In the genomic region with DNA sequence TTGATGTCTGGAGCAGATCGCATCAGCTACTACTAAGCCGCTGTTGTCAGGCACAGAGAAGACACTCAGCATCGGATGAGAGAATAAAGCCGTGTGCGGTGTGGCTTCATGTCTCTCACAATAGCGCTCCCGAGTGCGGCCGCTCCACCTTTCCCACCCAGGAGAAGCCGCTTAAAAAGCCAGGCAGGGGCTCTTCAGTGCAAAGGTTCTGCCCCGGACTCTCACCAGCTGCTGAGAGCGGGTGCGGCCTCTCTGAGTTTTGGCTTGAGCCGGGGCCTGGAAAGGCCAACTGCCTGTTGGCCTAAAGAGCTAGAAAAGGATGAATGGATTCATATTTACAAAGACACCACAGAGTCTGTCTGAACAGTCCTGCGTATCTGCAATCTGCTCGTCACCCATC, we compare ENCODE assay signal across 27 cellular contexts.
"Had no signal": no experiment of that assay in that cellular context is flagged by ENCODE, and none has a peak within 500 bp of the region (broad histone marks: within the 10 kb centered on the region; RNA-seq: fewer than 3 reads in every experiment).

No MANE protein-coding gene starts in this region.

- H3K4me3 Mint-ChIP-seq: activated B cell treated with CpG ODN at 0.5 μM for 24 hours; activated CD4-positive, alpha-beta memory T cell treated with anti-CD3 and anti-CD28 coated beads for 36 hours; activated CD4-positive, alpha-beta T cell treated with anti-CD3 and anti-CD28 coated beads, Interleukin-2, amount 10 ng/mL, durations not matched to agents 24 days and 14 days; activated CD8-positive, alpha-beta T cell treated with anti-CD3 and anti-CD28 coated beads, Interleukin-2, amount 10 ng/mL, durations not matched to agents 7 days and 5 days; activated naive CD8-positive, alpha-beta T cell; activated T-cell treated with anti-CD3 and anti-CD28 coated beads, Interleukin-2, amount 50 U/mL, for 24 hours; activated T-cell treated with anti-CD3 and anti-CD28 coated beads, Interleukin-2, amount 50 U/mL, for 72 hours; T-helper 17 cell; T-helper 2 cell treated with Interferon-gamma antibody and Interleukin-4, amounts not matched to agents 5 μg/mL and 100 μg/mL, for 36 hours had no signal

- H3K27ac ChIP-seq: brain microvascular endothelial cell, esophagus muscularis mucosa, foreskin keratinocyte, gastrocnemius medialis, heart left ventricle, WERI-Rb-1 had no signal

- H3K9me3 ChIP-seq: esophagus muscularis mucosa, gastrocnemius medialis had no signal

- H3K27ac Mint-ChIP-seq: activated B cell treated with CpG ODN at 0.5 μM for 24 hours; activated CD4-positive, alpha-beta memory T cell treated with anti-CD3 and anti-CD28 coated beads for 36 hours; activated CD4-positive, alpha-beta T cell treated with anti-CD3 and anti-CD28 coated beads, Interleukin-2, amount 10 ng/mL, durations not matched to agents 24 days and 14 days; activated CD8-positive, alpha-beta T cell treated with anti-CD3 and anti-CD28 coated beads, Interleukin-2, amount 10 ng/mL, durations not matched to agents 7 days and 5 days; activated naive CD8-positive, alpha-beta T cell; activated T-cell treated with anti-CD3 and anti-CD28 coated beads, Interleukin-2, amount 50 U/mL, for 24 hours; activated T-cell treated with anti-CD3 and anti-CD28 coated beads, Interleukin-2, amount 50 U/mL, for 72 hours; T-helper 17 cell; T-helper 2 cell treated with Interferon-gamma antibody and Interleukin-4, amounts not matched to agents 5 μg/mL and 100 μg/mL, for 36 hours had no signal

- H3K27me3 ChIP-seq: brain microvascular endothelial cell, foreskin keratinocyte, gastrocnemius medialis had no signal

- H3K4me3 ChIP-seq: esophagus muscularis mucosa, gastrocnemius medialis, heart left ventricle had no signal

- H3K4me1 Mint-ChIP-seq: activated B cell treated with CpG ODN at 0.5 μM for 24 hours; activated CD4-positive, alpha-beta T cell treated with anti-CD3 and anti-CD28 coated beads, Interleukin-2, amount 10 ng/mL, durations not matched to agents 24 days and 14 days; T-helper 17 cell had no signal

- H3K4me1 ChIP-seq: esophagus muscularis mucosa, foreskin keratinocyte, gastrocnemius medialis, heart left ventricle had no signal

- ATAC-seq: activated CD4-positive, CD25-positive, alpha-beta regulatory T cell treated with anti-CD3 and anti-CD28 coated beads, Interleukin-2, amount 50 U/mL, for 24 hours; activated CD8-positive, alpha-beta T cell treated with anti-CD3 and anti-CD28 coated beads, Interleukin-2, amount 10 ng/mL, durations not matched to agents 7 days and 5 days; activated T-cell treated with anti-CD3 and anti-CD28 coated beads, Interleukin-2, amount 50 U/mL, for 72 hours; foreskin keratinocyte; gastrocnemius medialis; heart left ventricle; T-helper 17 cell had no signal

- H3K36me3 ChIP-seq: brain microvascular endothelial cell, esophagus muscularis mucosa, gastrocnemius medialis, heart left ventricle, WERI-Rb-1 had no signal

- DNase-seq: activated B cell treated with CpG ODN at 0.5 μM for 24 hours; activated CD4-positive, alpha-beta memory T cell treated with anti-CD3 and anti-CD28 coated beads for 36 hours; activated CD4-positive, alpha-beta T cell treated with anti-CD3 and anti-CD28 coated beads, Interleukin-2, amount 10 ng/mL, durations not matched to agents 24 days and 14 days; activated CD8-positive, alpha-beta T cell treated with anti-CD3 and anti-CD28 coated beads, Interleukin-2, amount 10 ng/mL, durations not matched to agents 7 days and 5 days; activated gamma-delta T cell treated with Interleukin-2 at 50 U/mL for 16 hours; activated naive CD4-positive, alpha-beta T cell treated with anti-CD3 and anti-CD28 coated beads, Interleukin-2, amount 50 U/mL, for 16 hours; activated naive CD4-positive, alpha-beta T cell treated with Interleukin-2 at 50 U/mL for 16 hours; activated T-cell treated with anti-CD3 and anti-CD28 coated beads for 4 hours; activated T-cell treated with anti-CD3 and anti-CD28 coated beads, Interleukin-2, amount 50 U/mL, for 24 hours; activated T-cell treated with anti-CD3 and anti-CD28 coated beads, Interleukin-2, amount 50 U/mL, for 72 hours; amniotic stem cell; anterior cingulate cortex; brain microvascular endothelial cell; effector CD8-positive, alpha-beta T cell; erythroblast; foreskin keratinocyte; gastrocnemius medialis; glutamatergic neuron; heart left ventricle; T-helper 1 cell; T-helper 17 cell; T1000; WERI-Rb-1 had no signal

- H3K27me3 Mint-ChIP-seq: activated B cell treated with CpG ODN at 0.5 μM for 24 hours; activated CD4-positive, alpha-beta T cell treated with anti-CD3 and anti-CD28 coated beads, Interleukin-2, amount 10 ng/mL, durations not matched to agents 24 days and 14 days; activated naive CD8-positive, alpha-beta T cell had no signal
